Comparison of ENCODE assay signal across 1 cellular context in genomic region chr6:42783177-42783875, GRCh38.
TF ChIP-seq lines count a peak whose summit lies in the region.

No MANE protein-coding gene starts in this region.

TF ChIP-seq in A549, 52 proteins besides CTCF, POLR2A, EP300 and RAD21 (continued from another document):
- TF ChIP-seq HES2 (IDR thresholded peaks at IDR 0.05) (no peak), CHD4 (IDR thresholded peaks at IDR 0.05; ENCODE audit: borderline replicate concordance) (no peak), RCOR1 (IDR thresholded peaks at IDR 0.05; ENCODE audit: low read depth, low read length) (no peak), JUN (IDR thresholded peaks at IDR 0.05) (peak; percentile 78 to 80; a peak in 3 of 5 replicates), ELK1 (IDR thresholded peaks at IDR 0.05; ENCODE audit: low read depth, low read length) (no peak), EHMT2 (IDR thresholded peaks at IDR 0.05; ENCODE audit: low read depth) (no peak), POLR2AphosphoS2 (conservative IDR thresholded peaks at IDR 0.05; ENCODE audit: low read length) (no peak), KDM1A (IDR thresholded peaks at IDR 0.05; ENCODE audit: low read depth) (no peak), ZFP36 (IDR thresholded peaks at IDR 0.05; ENCODE audit: borderline replicate concordance, partially characterized antibody) (no peak), HOXB5 (CRISPR knock-in tag; IDR thresholded peaks at IDR 0.05) (no peak), HMGXB4 (CRISPR knock-in tag; IDR thresholded peaks at IDR 0.05; ENCODE audit: borderline replicate concordance) (no peak), NPAS2 (CRISPR knock-in tag; IDR thresholded peaks at IDR 0.05; ENCODE audit: borderline replicate concordance) (no peak)
